In genomic region chr17:45136846-45137560, GRCh38 we compare ENCODE assay signal across 12 cellular contexts. TPM values are rescaled to one million over a fixed set of nuclear protein-coding genes. Genes with fewer than 3 reads are reported as not detected.
DNase-seq lines count a peak whose midpoint lies in the region; ATAC-seq and TF ChIP-seq lines count a peak whose summit lies in the region.
"Had no signal": no experiment of that assay in that cellular context is flagged by ENCODE, and none has a peak within 500 bp of the region (broad histone marks: within the 10 kb centered on the region; RNA-seq: fewer than 3 reads in every experiment).

No MANE protein-coding gene starts in this region.

- intact Hi-C loops in colonic mucosa (cut with DNase I), result no loop called here

- H3K36me3 Mint-ChIP-seq in activated T-cell treated with anti-CD3 and anti-CD28 coated beads, Interleukin-2, amount 50 U/mL, for 72 hours (ENCODE audit: insufficient read depth in 2 of 2), result peaks cover 2% of the 10 kb centered on the region in 2 donors
- H3K36me3 Mint-ChIP-seq in T-helper 17 cell (ENCODE audit: low read depth), result no peaks in the 10 kb centered on the region
- peaks cover 0 to 4% (median 0%) of the 10 kb centered on the region in 3 donors for H3K36me3 Mint-ChIP-seq in immature natural killer cell
- peaks cover 5% of the 10 kb centered on the region for H3K36me3 Mint-ChIP-seq in stimulated activated effector memory CD8-positive, alpha-beta T cell treated with anti-CD3 and anti-CD28 coated beads, Interleukin-12 subunit alpha, Interleukin-12 subunit beta, amount 100 ng/mL, for 72 hours

- ATAC-seq in activated T-cell treated with anti-CD3 and anti-CD28 coated beads, Interleukin-2, amount 50 U/mL, for 72 hours (replicated peaks in 1 of 2), result no peak
- no peak for ATAC-seq in T-helper 17 cell
- no peak for ATAC-seq in stimulated activated effector memory CD8-positive, alpha-beta T cell treated with anti-CD3 and anti-CD28 coated beads, Interleukin-12 subunit alpha, Interleukin-12 subunit beta, amount 100 ng/mL, for 72 hours
- ATAC-seq in GM21717 (IDR thresholded peaks at IDR 0.05; ENCODE audit: unreplicated experiment), result no peak
- ATAC-seq: upper lobe of right lung had no signal

- H3K4me1 Mint-ChIP-seq in activated T-cell treated with anti-CD3 and anti-CD28 coated beads, Interleukin-2, amount 50 U/mL, for 72 hours (ENCODE audit: low read depth), result peaks cover 21% of the 10 kb centered on the region
- H3K4me1 Mint-ChIP-seq in T-helper 17 cell, result peaks cover 18% of the 10 kb centered on the region
- peaks cover 26 to 36% of the 10 kb centered on the region in 2 donors for H3K4me1 Mint-ChIP-seq in immature natural killer cell
- H3K4me1 Mint-ChIP-seq in stimulated activated effector memory CD8-positive, alpha-beta T cell treated with anti-CD3 and anti-CD28 coated beads, Interleukin-12 subunit alpha, Interleukin-12 subunit beta, amount 100 ng/mL, for 72 hours, result peaks cover 31% of the 10 kb centered on the region

- H3K4me3 Mint-ChIP-seq in activated T-cell treated with anti-CD3 and anti-CD28 coated beads, Interleukin-2, amount 50 U/mL, for 72 hours, result peak overlapping the region; percentile 88 to 92
- H3K4me3 Mint-ChIP-seq in T-helper 17 cell (peak overlapping the region; percentile 87), immature natural killer cell (peak overlapping the region; percentile 79 to 88 (median 85))
- H3K4me3 Mint-ChIP-seq in stimulated activated effector memory CD8-positive, alpha-beta T cell treated with anti-CD3 and anti-CD28 coated beads, Interleukin-12 subunit alpha, Interleukin-12 subunit beta, amount 100 ng/mL, for 72 hours, result peak overlapping the region; percentile 80

- no peaks in the 10 kb centered on the region for H3K27me3 ChIP-seq in colonic mucosa
- H3K27me3 ChIP-seq: upper lobe of right lung had no signal

- H3K27me3 Mint-ChIP-seq in activated T-cell treated with anti-CD3 and anti-CD28 coated beads, Interleukin-2, amount 50 U/mL, for 72 hours (ENCODE audit: low read depth), result no peaks in the 10 kb centered on the region
- H3K27me3 Mint-ChIP-seq in T-helper 17 cell (no peaks in the 10 kb centered on the region), immature natural killer cell (ENCODE audit: low read depth in 3 of 3) (peaks cover 4 to 10% (median 7%) of the 10 kb centered on the region in 3 donors)

- peak overlapping the region in 1 of 2 donors; percentile 96 for H3K9ac ChIP-seq in colonic mucosa (ENCODE audit: low read depth in 2 of 2, low read length in 2 of 2)

- H3K4me3 ChIP-seq in colonic mucosa, result no peak overlapping the region

- H3K9me3 ChIP-seq in T-helper 17 cell (ENCODE audit: control insufficient read depth, low read length, poor library complexity, severe bottlenecking), result no peaks in the 10 kb centered on the region
- no peaks in the 10 kb centered on the region for H3K9me3 ChIP-seq in colonic mucosa
- H3K9me3 ChIP-seq: upper lobe of right lung had no signal

- H3K4me1 ChIP-seq in colonic mucosa, result peaks cover 10% of the 10 kb centered on the region

- DNase-seq in activated T-cell treated with anti-CD3 and anti-CD28 coated beads, Interleukin-2, amount 50 U/mL, for 72 hours, result no peak
- no peak for DNase-seq in activated T-cell treated with anti-CD3 and anti-CD28 coated beads, Interleukin-2, amount 50 U/mL, for 1 hour
- DNase-seq in T-helper 17 cell (no peak), immature natural killer cell (no peak), colonic mucosa (no peak)
- DNase-seq in stimulated activated effector memory CD8-positive, alpha-beta T cell treated with anti-CD3 and anti-CD28 coated beads, Interleukin-12 subunit alpha, Interleukin-12 subunit beta, amount 100 ng/mL, for 72 hours (ENCODE audit: low spot score in 2 of 2), result no peak
- no peak for DNase-seq in activated CD4-positive, CD25-positive, alpha-beta regulatory T cell treated with anti-CD3 and anti-CD28 coated beads, Interleukin-2, amount 50 U/mL, for 72 hours
- DNase-seq: KBM-7, NCI-H187 had no signal

- H3K27ac ChIP-seq in colonic mucosa, result no peak overlapping the region
- H3K27ac ChIP-seq: upper lobe of right lung had no signal

- H3K9me3 Mint-ChIP-seq in activated T-cell treated with anti-CD3 and anti-CD28 coated beads, Interleukin-2, amount 50 U/mL, for 72 hours, result no peaks in the 10 kb centered on the region
- H3K9me3 Mint-ChIP-seq in immature natural killer cell, result no peaks in the 10 kb centered on the region
- no peaks in the 10 kb centered on the region for H3K9me3 Mint-ChIP-seq in stimulated activated effector memory CD8-positive, alpha-beta T cell treated with anti-CD3 and anti-CD28 coated beads, Interleukin-12 subunit alpha, Interleukin-12 subunit beta, amount 100 ng/mL, for 72 hours
- H3K9me3 Mint-ChIP-seq: mesothelial cell of epicardium had no signal

- no peaks in the 10 kb centered on the region for H3K36me3 ChIP-seq in colonic mucosa
- H3K36me3 ChIP-seq: upper lobe of right lung had no signal

- no peak overlapping the region for H3K27ac Mint-ChIP-seq in activated T-cell treated with anti-CD3 and anti-CD28 coated beads, Interleukin-2, amount 50 U/mL, for 72 hours
- H3K27ac Mint-ChIP-seq in T-helper 17 cell (peak overlapping the region; percentile 80), immature natural killer cell (peak overlapping the region in 1 of 6 donors; percentile 12)
- peak overlapping the region; percentile 29 for H3K27ac Mint-ChIP-seq in stimulated activated effector memory CD8-positive, alpha-beta T cell treated with anti-CD3 and anti-CD28 coated beads, Interleukin-12 subunit alpha, Interleukin-12 subunit beta, amount 100 ng/mL, for 72 hours
- H3K27ac Mint-ChIP-seq: mesothelial cell of epicardium had no signal

- TF ChIP-seq CTCF in colonic mucosa (IDR thresholded peaks at IDR 0.05), result no peak

RNA-seq across cellular contexts. Expression of gene ACBD4, which starts 1.5 kb away (rescaled TPM):
- 10 to 100 TPM; 17.9 to 20.1 TPM for total RNA-seq in activated T-cell treated with anti-CD3 and anti-CD28 coated beads, Interleukin-2, amount 50 U/mL, for 72 hours
- total RNA-seq in T-helper 17 cell (10 to 100 TPM; 13.6 to 18.9 TPM), colonic mucosa (10 to 100 TPM; 13.0 to 16.6 TPM)
- 10 to 100 TPM in 2 of 3 donors, 1 to 10 TPM in 1; 7.9 to 11.2 (median 10.4) TPM for polyA plus RNA-seq in immature natural killer cell

RNA-seq across cellular contexts. Expression of gene PLCD3, which starts 4.7 kb away (rescaled TPM):
- 1 to 10 TPM; 3.1 to 4.5 TPM for total RNA-seq in activated T-cell treated with anti-CD3 and anti-CD28 coated beads, Interleukin-2, amount 50 U/mL, for 72 hours
- total RNA-seq in T-helper 17 cell (1 to 10 TPM; 3.7 to 5.0 TPM), colonic mucosa (100 to 1,000 TPM; 300 to 312 TPM)
- polyA plus RNA-seq in immature natural killer cell, result under 1 TPM in 1 of 3 donors, not detected in 2; 0.75 TPM

RNA-seq across cellular contexts. Expression of gene HEXIM1, which starts 11.3 kb away (rescaled TPM):
- total RNA-seq in activated T-cell treated with anti-CD3 and anti-CD28 coated beads, Interleukin-2, amount 50 U/mL, for 72 hours, result 10 to 100 TPM; 58.0 to 63.3 TPM
- total RNA-seq in T-helper 17 cell (10 to 100 TPM; 52.4 to 71.8 TPM), colonic mucosa (10 to 100 TPM; 37.0 to 38.4 TPM)
- polyA plus RNA-seq in immature natural killer cell, result 1 to 10 TPM; 1.1 to 7.2 (median 3.0) TPM

RNA-seq across cellular contexts. Expression of gene HEXIM2, which starts 24.7 kb away (rescaled TPM):
- 10 to 100 TPM; 12.5 to 13.0 TPM for total RNA-seq in activated T-cell treated with anti-CD3 and anti-CD28 coated beads, Interleukin-2, amount 50 U/mL, for 72 hours
- total RNA-seq in T-helper 17 cell (10 to 100 TPM in 1 of 2 donors, 1 to 10 TPM in 1; 1.5 to 12.3 TPM), colonic mucosa (1 to 10 TPM; 7.2 to 8.1 TPM)
- polyA plus RNA-seq in immature natural killer cell, result 1 to 10 TPM; 1.9 to 7.4 (median 5.6) TPM

Comparison
In these comparisons a context has a peak if more than half of its experiments do, and no peak if none do; other contexts are left out.
1. RNA of gene PLCD3, which starts 4.7 kb away (total RNA-seq): 300 to 312 TPM in colonic mucosa; 3.7 to 5.0 TPM in T-helper 17 cell and 3.1 to 4.5 TPM in activated T-cell treated with anti-CD3 and anti-CD28 coated beads, Interleukin-2, amount 50 U/mL, for 72 hours; every median in the first group is over 10 times any median in the second.
2. Peak in every context shown above with its lines, with median percentiles within 50 percentile points of each other: H3K4me3 Mint-ChIP-seq.